In the genomic region with DNA sequence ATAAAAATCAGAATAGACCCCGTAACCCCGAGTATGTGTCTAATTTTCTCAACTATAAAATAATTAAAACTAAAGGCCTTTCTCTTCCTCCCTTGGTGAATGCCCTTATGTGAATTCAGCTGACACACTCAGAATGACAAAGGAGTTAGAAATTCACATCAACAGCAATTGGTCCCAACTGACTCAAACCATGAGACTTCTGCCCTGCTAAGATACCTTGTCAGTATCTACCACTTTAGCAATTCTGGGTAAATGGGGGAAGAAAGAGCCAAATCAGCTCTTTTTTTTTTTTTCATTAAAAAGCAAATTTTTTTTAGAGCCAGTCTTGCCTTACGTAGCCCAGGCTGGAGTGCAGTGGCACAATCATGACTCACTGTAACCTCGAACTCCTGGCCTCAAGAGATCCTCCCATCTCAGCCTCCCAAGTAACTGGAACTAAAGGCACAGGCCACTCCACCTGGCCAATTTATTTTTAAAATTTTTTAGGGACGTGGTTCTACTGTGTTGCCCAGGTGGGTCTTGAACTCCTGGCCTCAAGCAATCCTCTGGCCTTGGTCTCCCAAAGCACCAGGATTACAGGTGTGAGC, we compare ENCODE assay signal across 10 cellular contexts. TPM values are rescaled to one million over a fixed set of nuclear protein-coding genes. Genes with fewer than 3 reads are reported as not detected.
A peak's percentile ranks its signal among the peaks of the same experiment; 100 is the strongest.
DNase-seq lines count a peak whose midpoint lies in the region; ATAC-seq, FAIRE-seq and TF ChIP-seq lines count a peak whose summit lies in the region.
"Had no signal": no experiment of that assay in that cellular context is flagged by ENCODE, and none has a peak within 500 bp of the region (broad histone marks: within the 10 kb centered on the region; RNA-seq: fewer than 3 reads in every experiment).

No MANE protein-coding gene starts in this region.

- intact Hi-C loops in tibial artery (cut with DNase I; ENCODE audit: low total_unique reads) = loop anchor here (10.0 kb wide), 2 partner anchors 89 to 299 kb away; a partner anchor contains a TSS

- TF ChIP-seq CTCF in SK-N-SH (IDR thresholded peaks at IDR 0.05) (no peak), keratinocyte (optimal IDR thresholded peaks at IDR 0.05 in 1 of 3, IDR thresholded peaks at IDR 0.05 in 1 of 3, conservative IDR thresholded peaks at IDR 0.05 in 1 of 3; ENCODE audit: extremely low read depth in 1 of 3, insufficient read depth in 2 of 3, low read length in 3 of 3) (no peak), tibial artery (IDR thresholded peaks at IDR 0.05) (no peak)

- H3K9me3 ChIP-seq in SK-N-SH (no peaks in the 10 kb centered on the region), keratinocyte (ENCODE audit: control insufficient read depth, low read depth, low read length) (no peaks in the 10 kb centered on the region), tibial artery (no peaks in the 10 kb centered on the region)

- H3K4me3 Mint-ChIP-seq in activated CD4-positive, alpha-beta memory T cell treated with anti-CD3 and anti-CD28 coated beads, Interleukin-2, amount 10 ng/mL, durations not matched to agents 7 days and 5 days = no peak overlapping the region

- WGBS in SK-N-SH (ENCODE audit: low lambda C conversion rate) = 92% methylated on average over 5 of the region's 5 CpGs

- FAIRE-seq in keratinocyte (lab: Jason Lieb, UNC) = no peak
- FAIRE-seq: frontal cortex, GM12878 had no signal

- peak overlapping the region in 1 of 2 experiments; percentile 65; a peak in 1 of 4 replicates for H3K4me3 ChIP-seq in SK-N-SH (ENCODE audit: low read depth in 2 of 2, low read length in 1 of 2)
- peak overlapping the region in 1 of 3 experiments; percentile 66 for H3K4me3 ChIP-seq in keratinocyte (ENCODE audit: control insufficient read depth in 2 of 3, extremely low read depth in 1 of 3, insufficient read depth in 2 of 3, low read depth in 1 of 3, low read length in 3 of 3)
- no peak overlapping the region for H3K4me3 ChIP-seq in tibial artery
- H3K4me3 ChIP-seq: GM12878 had no signal

- peaks cover 60% of the 10 kb centered on the region for H3K4me1 Mint-ChIP-seq in activated CD4-positive, alpha-beta memory T cell treated with anti-CD3 and anti-CD28 coated beads, Interleukin-2, amount 10 ng/mL, durations not matched to agents 7 days and 5 days

- no peak for TF ChIP-seq RAD21 in SK-N-SH (IDR thresholded peaks at IDR 0.05; ENCODE audit: low read length)

- TF ChIP-seq EP300 in SK-N-SH (IDR thresholded peaks at IDR 0.05; ENCODE audit: borderline replicate concordance in 1 of 2, low read depth in 1 of 2, low read length in 1 of 2) = no peak

- H3K27me3 Mint-ChIP-seq in activated CD4-positive, alpha-beta memory T cell treated with anti-CD3 and anti-CD28 coated beads, Interleukin-2, amount 10 ng/mL, durations not matched to agents 7 days and 5 days = peaks cover 4% of the 10 kb centered on the region

- H4K20me1 ChIP-seq in SK-N-SH (ENCODE audit: insufficient read depth) (peaks cover 22% of the 10 kb centered on the region), keratinocyte (ENCODE audit: control insufficient read depth, extremely low read depth, insufficient read depth, low read length) (peaks cover 2% of the 10 kb centered on the region)

- dilution Hi-C loops in keratinocyte (cut with MboI; ENCODE audit: extremely low pct_ligation_motif_present, low sequenced_read_pairs) = no loop called here

- peaks cover 15 to 22% of the 10 kb centered on the region in 2 experiments; a peak in 3 of 4 replicates for H3K4me1 ChIP-seq in SK-N-SH (ENCODE audit: control insufficient read depth in 1 of 2, insufficient read depth in 2 of 2, low read depth in 1 of 2, low read length in 1 of 2)
- peaks cover 42% of the 10 kb centered on the region for H3K4me1 ChIP-seq in keratinocyte (ENCODE audit: control insufficient read depth, extremely low read depth, insufficient read depth, low read length)
- H3K4me1 ChIP-seq in tibial artery = peaks cover 0 to 43% (median 18%) of the 10 kb centered on the region in 4 donors

- no peaks in the 10 kb centered on the region for H3K9me2 ChIP-seq in SK-N-SH

- H3F3A ChIP-seq in SK-N-SH (replicated peaks; ENCODE audit: insufficient read depth) = peaks cover 47% of the 10 kb centered on the region

- H3K36me3 ChIP-seq in SK-N-SH (replicated peaks in 1 of 2; ENCODE audit: control insufficient read depth in 1 of 2, insufficient read depth in 2 of 2, low read length in 1 of 2) = peaks cover 3 to 7% of the 10 kb centered on the region in 2 experiments
- H3K36me3 ChIP-seq in keratinocyte (ENCODE audit: control insufficient read depth in 2 of 2, extremely low read depth in 1 of 2, insufficient read depth in 2 of 2, low read length in 2 of 2) = peaks cover 2 to 10% of the 10 kb centered on the region in 2 experiments
- peaks cover 0 to 6% (median 0%) of the 10 kb centered on the region in 3 donors for H3K36me3 ChIP-seq in tibial artery

- H3K27ac ChIP-seq in SK-N-SH (ENCODE audit: low read depth in 2 of 2, low read length in 1 of 2) (peak overlapping the region in 1 of 2 experiments; percentile 87; a peak in 2 of 4 replicates), keratinocyte (ENCODE audit: control insufficient read depth, insufficient read depth, low read length) (peak overlapping the region; percentile 97), tibial artery (peak overlapping the region; percentile 94 to 99)

- H3K27me3 ChIP-seq in SK-N-SH (ENCODE audit: insufficient read depth) (no peaks in the 10 kb centered on the region), keratinocyte (ENCODE audit: control insufficient read depth, extremely low read depth, insufficient read depth, low read length) (no peaks in the 10 kb centered on the region), tibial artery (no peaks in the 10 kb centered on the region)

- peaks cover 40% of the 10 kb centered on the region for H3K79me2 ChIP-seq in SK-N-SH (ENCODE audit: insufficient read depth)
- H3K79me2 ChIP-seq in keratinocyte (ENCODE audit: control insufficient read depth, insufficient read depth, low read length) = peaks cover 37% of the 10 kb centered on the region

- H3K9me3 Mint-ChIP-seq in activated CD4-positive, alpha-beta memory T cell treated with anti-CD3 and anti-CD28 coated beads, Interleukin-2, amount 10 ng/mL, durations not matched to agents 7 days and 5 days = no peaks in the 10 kb centered on the region

- peak overlapping the region; percentile 85; the same call in 1 of the 2 replicates for H3K4me2 ChIP-seq in SK-N-SH
- peak overlapping the region; percentile 98 for H3K4me2 ChIP-seq in keratinocyte (ENCODE audit: control insufficient read depth, extremely low read depth, insufficient read depth, low read depth, low read length)

- peaks cover 9% of the 10 kb centered on the region for H3K36me3 Mint-ChIP-seq in activated CD4-positive, alpha-beta memory T cell treated with anti-CD3 and anti-CD28 coated beads, Interleukin-2, amount 10 ng/mL, durations not matched to agents 7 days and 5 days (ENCODE audit: low read depth)

- H2AFZ ChIP-seq in SK-N-SH (ENCODE audit: low read depth) (no peak overlapping the region), keratinocyte (ENCODE audit: control insufficient read depth, low read length) (no peak overlapping the region)

- POLR2A ChIA-PET in SK-N-SH (lab: Yijun Ruan, JAX) = no interaction called here
- POLR2A ChIA-PET in activated CD4-positive, alpha-beta memory T cell treated with anti-CD3 and anti-CD28 coated beads, Interleukin-2, amount 10 ng/mL, durations not matched to agents 7 days and 5 days (lab: Charles Lee) = interaction anchor here (0.9 to 1.6 kb wide), 5 partner anchors 57 to 511 kb away, joined by 3 to 12 read pairs (median 3); a partner anchor contains a TSS

- CTCF ChIA-PET in SK-N-SH (lab: Yijun Ruan, JAX) = interaction anchor here (1.2 to 1.9 kb wide), 2 partner anchors 8 to 155 kb away, joined by 4 to 12 read pairs; no protein-coding TSS in a partner anchor
- CTCF ChIA-PET in activated CD4-positive, alpha-beta memory T cell treated with anti-CD3 and anti-CD28 coated beads, Interleukin-2, amount 10 ng/mL, durations not matched to agents 7 days and 5 days (lab: Charles Lee) = interaction anchor here (0.5 to 2.2 kb wide), 3 partner anchors 11 to 1781 kb away, joined by 3 to 5 read pairs (median 3); no protein-coding TSS in a partner anchor

- ATAC-seq in SK-N-SH treated with all-trans-retinoic acid at 6 μM for 48 hours = no peak
- no peak for ATAC-seq in HG03045 (IDR thresholded peaks at IDR 0.05; ENCODE audit: unreplicated experiment)
- ATAC-seq in stimulated activated naive CD8-positive, alpha-beta T cell treated with anti-CD3 and anti-CD28 coated beads, Interleukin-15, Interleukin-2, amounts not matched to agents 100 U/mL and 50 U/mL, for 24 hours = no peak
- ATAC-seq: GM12878 had no signal

- DNase-seq in SK-N-SH (no peak), keratinocyte (ENCODE audit: low read depth, low spot score) (no peak), tibial artery (no peak), SIG-M5 (lab: John Stamatoyannopoulos, UW) (no peak)
- DNase-seq in activated CD4-positive, alpha-beta memory T cell treated with anti-CD3 and anti-CD28 coated beads, Interleukin-2, amount 10 ng/mL, durations not matched to agents 7 days and 5 days = peak; percentile 21
- DNase-seq in stimulated activated naive CD8-positive, alpha-beta T cell treated with anti-CD3 and anti-CD28 coated beads, Interleukin-15, Interleukin-2, amounts not matched to agents 100 U/mL and 50 U/mL, for 24 hours = no peak

- peak overlapping the region; percentile 88; the same call in 1 of the 2 replicates for H3K9ac ChIP-seq in SK-N-SH
- peak overlapping the region; percentile 2 for H3K9ac ChIP-seq in keratinocyte (ENCODE audit: control insufficient read depth, extremely low read depth, insufficient read depth, low read length)

- H3K9me1 ChIP-seq in keratinocyte (ENCODE audit: control insufficient read depth, extremely low read depth, insufficient read depth, low read length) = no peaks in the 10 kb centered on the region

- no peak overlapping the region for H3K27ac Mint-ChIP-seq in activated CD4-positive, alpha-beta memory T cell treated with anti-CD3 and anti-CD28 coated beads, Interleukin-2, amount 10 ng/mL, durations not matched to agents 7 days and 5 days

TF ChIP-seq in SK-N-SH treated with all-trans-retinoic acid at 6 μM for 48 hours, 23 proteins besides CTCF, POLR2A, EP300 and RAD21 (continues in another document):
- TF ChIP-seq OSR1 (CRISPR knock-in tag; IDR thresholded peaks at IDR 0.05) (no peak), ZFP3 (CRISPR knock-in tag; IDR thresholded peaks at IDR 0.05) (no peak)

RNA-seq across cellular contexts. Expression of a gene that starts 1.7 kb away (rescaled TPM):
- 53.4 and 84.4 TPM in 2 replicates for polyA plus RNA-seq in SK-N-SH (2012; rRNA removed)
- 45.2 and 55.9 TPM in 2 replicates for polyA plus RNA-seq in SK-N-SH (2012; cell fraction: cytosol; rRNA removed)
- polyA plus RNA-seq in SK-N-SH (2012; cell fraction: nucleus; rRNA removed) = 161 and 195 TPM in 2 replicates
- 10 to 100 TPM; 54.0 to 59.7 TPM for total RNA-seq in activated CD4-positive, alpha-beta memory T cell treated with anti-CD3 and anti-CD28 coated beads, Interleukin-2, amount 10 ng/mL, durations not matched to agents 7 days and 5 days
- 200 to 221 TPM (median 209 TPM) in 3 replicates for polyA plus RNA-seq in keratinocyte
- 101 TPM for polyA plus RNA-seq in keratinocyte (2011; ENCODE audit: low read depth)
- 119 and 143 TPM in 2 replicates for polyA plus RNA-seq in keratinocyte (2011; cell fraction: cytosol; rRNA removed)
- polyA plus RNA-seq in keratinocyte (2011; cell fraction: nucleus; rRNA removed) = 275 and 293 TPM in 2 replicates
- polyA plus RNA-seq in keratinocyte (2012; ENCODE audit: low replicate concordance) = 83.8 and 102 TPM in 2 replicates
- 216 to 410 TPM (median 387 TPM) in 3 replicates for polyA minus RNA-seq in keratinocyte
- 124 TPM for polyA minus RNA-seq in keratinocyte (2011; cell fraction: cytosol; rRNA and poly(A)+ RNA removed)
- polyA minus RNA-seq in keratinocyte (2011; cell fraction: nucleus; rRNA and poly(A)+ RNA removed) = 142 and 262 TPM in 2 replicates
